Comparison of ENCODE assay signal across 8 cellular contexts in the genomic region with DNA sequence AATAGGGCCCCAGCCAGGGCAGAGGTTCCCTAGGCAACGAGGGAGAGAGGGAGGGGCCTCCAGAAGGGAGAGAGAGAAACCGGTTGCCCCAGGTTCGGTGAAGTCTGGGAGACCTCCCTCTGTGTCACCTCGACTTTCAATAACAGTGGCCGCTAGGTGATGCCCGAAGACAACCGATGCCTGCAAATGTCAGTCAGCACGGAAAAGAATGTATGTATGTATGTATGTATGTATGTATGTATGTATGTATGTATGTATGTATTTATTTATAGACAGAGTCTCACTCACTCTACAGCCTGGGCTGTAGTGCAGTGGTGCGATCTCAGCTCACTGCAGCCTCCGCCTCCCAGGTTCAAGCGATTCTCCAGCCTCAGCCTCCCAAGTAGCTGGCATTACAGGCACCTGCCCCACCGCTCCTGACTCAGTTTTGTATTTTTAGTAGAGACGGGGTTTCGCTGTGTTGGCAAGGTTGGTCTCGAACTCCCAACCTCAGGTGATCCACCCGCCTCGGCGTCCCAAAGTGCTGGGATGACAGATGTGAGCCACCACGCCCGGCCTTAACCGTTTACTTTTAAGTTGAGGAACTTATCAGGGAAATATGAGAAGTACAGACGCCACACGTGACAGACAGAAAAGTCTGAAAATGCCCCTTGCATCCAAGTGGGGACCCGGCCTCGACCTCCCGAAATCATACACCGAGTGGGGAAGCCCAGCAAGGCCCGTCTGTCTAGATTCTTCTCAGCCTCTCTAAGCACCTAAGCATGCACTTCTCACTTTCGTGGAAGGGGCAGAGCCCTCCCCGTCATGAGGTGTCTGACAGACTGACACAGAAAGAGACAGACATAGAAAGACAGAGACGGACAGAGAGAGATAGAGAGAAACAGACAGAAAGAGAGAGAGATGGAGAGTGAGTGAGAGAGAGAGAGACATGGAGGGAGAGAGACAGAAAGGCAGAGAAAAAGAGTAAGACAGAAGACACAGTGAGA.
DNase-seq lines count a peak whose midpoint lies in the region; ATAC-seq, FAIRE-seq and TF ChIP-seq lines count a peak whose summit lies in the region.
"Not testable (repeated sequence)": the region's sequence is repeated elsewhere in the genome, so short reads cannot be mapped to it uniquely, and the experiment has no call there.

No MANE protein-coding gene starts in this region.

- H3K27me3 Mint-ChIP-seq in T-cell, progenitor cell of endocrine pancreas: not testable (repeated sequence)

- not testable (repeated sequence) for H4K20me1 ChIP-seq in endothelial cell of umbilical vein (replicated peaks; ENCODE audit: control insufficient read depth, extremely low read depth, insufficient read depth, low read length)

- peak overlapping the region; percentile 62 for H2AFZ ChIP-seq in endothelial cell of umbilical vein (ENCODE audit: low read depth, low read length)

- H3K36me3 ChIP-seq in endothelial cell of umbilical vein (ENCODE audit: control insufficient read depth in 2 of 2, extremely low read depth in 1 of 2, insufficient read depth in 2 of 2, low read length in 2 of 2); suprapubic skin: not testable (repeated sequence)

- DNase-seq in Daoy (ENCODE audit: low read depth), result peak; percentile 82
- DNase-seq in HS-27A (ENCODE audit: low read depth), result peak; percentile 7
- DNase-seq in T-cell, result peak in 32 of 34 experiments; percentile 6 to 58 (median 38)
- peak; percentile 42 for DNase-seq in activated gamma-delta T cell treated with Interleukin-2 at 50 U/mL for 16 hours
- DNase-seq in endothelial cell of umbilical vein (ENCODE audit: low read depth, low spot score), result peak; percentile 52
- DNase-seq in iris pigment epithelial cell (ENCODE audit: low read depth), result peak; percentile 47
- DNase-seq in progenitor cell of endocrine pancreas (ENCODE audit: low spot score, unreplicated experiment), result peak; percentile 91
- DNase-seq in suprapubic skin (ENCODE audit: low spot score in 2 of 2), result not testable (repeated sequence)

- BruUV-seq in endothelial cell of umbilical vein (replicated peaks; lab: Mats Ljungman, UMichigan), result not testable (repeated sequence)

- TF ChIP-seq POLR2A in endothelial cell of umbilical vein (IDR thresholded peaks at IDR 0.05; ENCODE audit: low read depth, low read length); suprapubic skin (IDR thresholded peaks at IDR 0.05): not testable (repeated sequence)

- not testable (repeated sequence) for H3K4me1 Mint-ChIP-seq in T-cell; progenitor cell of endocrine pancreas (ENCODE audit: low read depth)

- peak; percentile 27 to 31 for TF ChIP-seq CTCF in endothelial cell of umbilical vein (IDR thresholded peaks at IDR 0.05; ENCODE audit: extremely low read depth in 1 of 2, insufficient read depth in 1 of 2, low read depth in 1 of 2, low read length in 2 of 2)
- TF ChIP-seq CTCF in progenitor cell of endocrine pancreas (IDR thresholded peaks at IDR 0.05; ENCODE audit: unreplicated experiment), result peak; percentile 74
- TF ChIP-seq CTCF in suprapubic skin (IDR thresholded peaks at IDR 0.05), result peak; percentile 25 to 48

- not testable (repeated sequence) for H3K36me3 Mint-ChIP-seq in T-cell; progenitor cell of endocrine pancreas (ENCODE audit: insufficient read depth)

- H3K9ac ChIP-seq in endothelial cell of umbilical vein (replicated peaks; ENCODE audit: extremely low read depth, insufficient read depth, low read length), result not testable (repeated sequence)

- H3K79me2 ChIP-seq in endothelial cell of umbilical vein (ENCODE audit: control insufficient read depth, insufficient read depth, low read length), result not testable (repeated sequence)

- not testable (repeated sequence) for H3K4me1 ChIP-seq in endothelial cell of umbilical vein (ENCODE audit: control insufficient read depth, extremely low read depth, insufficient read depth, low read length)
- H3K4me1 ChIP-seq in suprapubic skin, result peaks cover 16% of the 10 kb centered on the region

- intact Hi-C loops in endothelial cell of umbilical vein (cut with micrococcal nuclease), result loop anchor here (1.0 to 10.0 kb wide), 6 partner anchors 180 to 1575 kb away; no protein-coding TSS in a partner anchor

- CTCF ChIA-PET in T-cell (lab: Charles Lee), result interaction anchor here in 1 of 2 donors (0.6 kb wide), 1 partner anchor 16 kb away, joined by 7 read pairs; no protein-coding TSS in a partner anchor
- CTCF ChIA-PET in endothelial cell of umbilical vein (lab: Charles Lee), result interaction anchor here (1.5 to 2.0 kb wide), 2 partner anchors 903 to 1292 kb away, joined by 3 to 7 read pairs; no protein-coding TSS in a partner anchor

- dilution Hi-C loops in endothelial cell of umbilical vein (cut with MboI; ENCODE audit: extremely low pct_ligation_motif_present, low sequenced_read_pairs), result not testable (repeated sequence)

- H3K4me2 ChIP-seq in endothelial cell of umbilical vein (ENCODE audit: insufficient read depth, low read length), result peak overlapping the region; percentile 36

- FAIRE-seq in endothelial cell of umbilical vein (lab: Jason Lieb, UNC), result not testable (repeated sequence)

- not testable (repeated sequence) for H3K27ac ChIP-seq in endothelial cell of umbilical vein (ENCODE audit: insufficient read depth, low read depth, low read length); suprapubic skin

- not testable (repeated sequence) for H3K9me3 ChIP-seq in endothelial cell of umbilical vein (replicated peaks; ENCODE audit: control insufficient read depth, insufficient read depth, low read length); suprapubic skin

- not testable (repeated sequence) for H3K27ac Mint-ChIP-seq in T-cell
- peak overlapping the region; percentile 84 for H3K27ac Mint-ChIP-seq in progenitor cell of endocrine pancreas

- H3K27me3 ChIP-seq in endothelial cell of umbilical vein (ENCODE audit: control insufficient read depth in 2 of 2, insufficient read depth in 2 of 2, low read length in 2 of 2); suprapubic skin: not testable (repeated sequence)

- H3K4me3 Mint-ChIP-seq in T-cell, result peak overlapping the region in 1 of 3 donors; percentile 62
- not testable (repeated sequence) for H3K4me3 Mint-ChIP-seq in progenitor cell of endocrine pancreas (ENCODE audit: low read depth)

- POLR2A ChIA-PET in T-cell (lab: Charles Lee); endothelial cell of umbilical vein (lab: Charles Lee): not testable (repeated sequence)

- peak in 1 of 4 experiments; percentile 71 for ATAC-seq in T-cell (replicated peaks in 1 of 4)

- H3K9me3 Mint-ChIP-seq in T-cell; progenitor cell of endocrine pancreas (ENCODE audit: low read depth): not testable (repeated sequence)

- not testable (repeated sequence) for TF ChIP-seq EP300 in suprapubic skin (IDR thresholded peaks at IDR 0.05)

- 54% methylated on average over 28 of the region's 31 CpGs for WGBS in suprapubic skin

- H3K4me3 ChIP-seq in endothelial cell of umbilical vein (replicated peaks in 1 of 3; ENCODE audit: insufficient read depth in 1 of 3, low read depth in 1 of 3, low read length in 3 of 3), result peak overlapping the region in 1 of 3 experiments; percentile 9
- peak overlapping the region; percentile 31 for H3K4me3 ChIP-seq in suprapubic skin

- not testable (repeated sequence) for H3K9me1 ChIP-seq in endothelial cell of umbilical vein (replicated peaks; ENCODE audit: control insufficient read depth, extremely low read depth, insufficient read depth, low read length)
